14 cellular contexts compared by ENCODE assay signal in the genomic region with DNA sequence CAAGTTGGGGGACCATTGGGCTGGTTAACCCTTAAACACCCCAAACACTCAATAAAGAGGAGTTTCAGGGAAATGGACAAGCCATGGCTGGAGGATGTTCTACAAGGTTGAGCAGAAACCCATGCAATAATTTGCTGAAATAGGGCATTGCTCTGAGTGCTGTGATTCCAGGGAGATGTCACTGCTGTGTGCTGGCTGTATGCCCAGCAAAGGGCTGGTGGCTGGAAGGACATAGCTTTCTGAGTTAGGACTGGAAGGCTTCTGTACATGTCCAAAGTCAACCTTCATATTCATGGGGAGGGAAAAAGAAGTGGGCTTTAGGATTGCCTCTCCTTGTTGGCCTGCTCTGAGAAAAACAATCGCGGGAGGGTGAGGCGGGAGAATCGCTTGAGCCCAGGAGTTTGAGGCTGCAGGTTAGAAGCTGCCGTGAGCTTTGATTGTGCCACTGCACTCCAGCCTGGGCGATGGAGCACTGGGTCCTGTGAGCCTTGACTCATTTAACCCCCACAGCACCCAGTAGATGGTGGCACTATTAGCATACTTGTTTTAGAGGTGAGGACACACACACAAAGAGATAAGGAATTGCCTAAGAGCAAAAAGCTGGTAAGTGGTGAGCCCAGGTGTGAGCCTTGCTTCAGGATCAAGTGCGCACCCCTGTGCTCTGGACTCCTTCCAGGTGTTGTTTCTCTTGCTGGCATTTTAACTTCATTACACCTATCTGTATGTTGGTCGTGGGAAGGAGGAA. TPM values are rescaled to one million over a fixed set of nuclear protein-coding genes. Genes with fewer than 3 reads are reported as not detected.
DNase-seq lines count a peak whose midpoint lies in the region; ATAC-seq, FAIRE-seq and TF ChIP-seq lines count a peak whose summit lies in the region.
"Had no signal": no experiment of that assay in that cellular context is flagged by ENCODE, and none has a peak within 500 bp of the region (broad histone marks: within the 10 kb centered on the region; RNA-seq: fewer than 3 reads in every experiment).

No MANE protein-coding gene starts in this region.

- H2AFZ ChIP-seq in keratinocyte (ENCODE audit: control insufficient read depth, low read length): peak overlapping the region; percentile 82

- no peak for FAIRE-seq in keratinocyte (lab: Jason Lieb, UNC)

- H3K9me3 ChIP-seq in heart left ventricle: no peaks in the 10 kb centered on the region
- no peaks in the 10 kb centered on the region for H3K9me3 ChIP-seq in keratinocyte (ENCODE audit: control insufficient read depth, low read depth, low read length)
- H3K9me3 ChIP-seq: adrenal gland, esophagus squamous epithelium had no signal

- H3K27me3 ChIP-seq in heart left ventricle (peaks cover 0 to 49% (median 10%) of the 10 kb centered on the region in 9 donors), keratinocyte (ENCODE audit: control insufficient read depth, extremely low read depth, insufficient read depth, low read length) (no peaks in the 10 kb centered on the region)

- H3K4me2 ChIP-seq in keratinocyte (ENCODE audit: control insufficient read depth, extremely low read depth, insufficient read depth, low read depth, low read length): peak overlapping the region; percentile 90

- H3K4me1 ChIP-seq in heart left ventricle: peaks cover 0 to 8% (median 0%) of the 10 kb centered on the region in 12 donors
- peaks cover 21% of the 10 kb centered on the region for H3K4me1 ChIP-seq in keratinocyte (ENCODE audit: control insufficient read depth, extremely low read depth, insufficient read depth, low read length)
- H3K4me1 ChIP-seq: adrenal gland had no signal

- dilution Hi-C loops in keratinocyte (cut with MboI; ENCODE audit: extremely low pct_ligation_motif_present, low sequenced_read_pairs): no loop called here

- H3K4me3 ChIP-seq in heart left ventricle (no peak overlapping the region), keratinocyte (ENCODE audit: control insufficient read depth in 2 of 3, extremely low read depth in 1 of 3, insufficient read depth in 2 of 3, low read depth in 1 of 3, low read length in 3 of 3) (no peak overlapping the region)
- H3K4me3 ChIP-seq: adrenal gland, coronary artery had no signal

- H3K4me1 Mint-ChIP-seq in type B pancreatic cell (ENCODE audit: unreplicated experiment): peaks cover 6% of the 10 kb centered on the region
- H3K4me1 Mint-ChIP-seq in activated T-helper 1 cell treated with anti-CD3 and anti-CD28 coated beads, Interleukin-12 subunit alpha, Interleukin-12 subunit beta, Interleukin-2, Interleukin-4 antibody, amounts not matched to agents 30 ng/mL and 10 ng/mL and 1 ng/mL, durations not matched to agents 14 hours and 24 hours and 36 hours (ENCODE audit: low read depth): peaks cover 11% of the 10 kb centered on the region
- H3K4me1 Mint-ChIP-seq: stimulated activated effector memory CD8-positive, alpha-beta T cell treated with anti-CD3 and anti-CD28 coated beads, Interleukin-12 subunit alpha, Interleukin-12 subunit beta, amount 100 ng/mL, for 72 hours had no signal

- H3K9me1 ChIP-seq in keratinocyte (ENCODE audit: control insufficient read depth, extremely low read depth, insufficient read depth, low read length): no peaks in the 10 kb centered on the region

- H3K27ac Mint-ChIP-seq in type B pancreatic cell: no peak overlapping the region
- H3K27ac Mint-ChIP-seq in activated T-helper 1 cell treated with anti-CD3 and anti-CD28 coated beads, Interleukin-12 subunit alpha, Interleukin-12 subunit beta, Interleukin-2, Interleukin-4 antibody, amounts not matched to agents 30 ng/mL and 10 ng/mL and 1 ng/mL, durations not matched to agents 14 hours and 24 hours and 36 hours: no peak overlapping the region
- H3K27ac Mint-ChIP-seq: stimulated activated effector memory CD8-positive, alpha-beta T cell treated with anti-CD3 and anti-CD28 coated beads, Interleukin-12 subunit alpha, Interleukin-12 subunit beta, amount 100 ng/mL, for 72 hours had no signal

- peaks cover 85% of the 10 kb centered on the region for H3K27me3 Mint-ChIP-seq in type B pancreatic cell
- H3K27me3 Mint-ChIP-seq in activated T-helper 1 cell treated with anti-CD3 and anti-CD28 coated beads, Interleukin-12 subunit alpha, Interleukin-12 subunit beta, Interleukin-2, Interleukin-4 antibody, amounts not matched to agents 30 ng/mL and 10 ng/mL and 1 ng/mL, durations not matched to agents 14 hours and 24 hours and 36 hours (ENCODE audit: insufficient read depth): peaks cover 43% of the 10 kb centered on the region

- H3K27ac ChIP-seq in heart left ventricle (no peak overlapping the region), VCaP (peak overlapping the region; percentile 67), keratinocyte (ENCODE audit: control insufficient read depth, insufficient read depth, low read length) (no peak overlapping the region)
- H3K27ac ChIP-seq: adrenal gland, coronary artery, esophagus squamous epithelium, HL-60 had no signal

- no peaks in the 10 kb centered on the region for H3K9me3 Mint-ChIP-seq in type B pancreatic cell
- H3K9me3 Mint-ChIP-seq in activated T-helper 1 cell treated with anti-CD3 and anti-CD28 coated beads, Interleukin-12 subunit alpha, Interleukin-12 subunit beta, Interleukin-2, Interleukin-4 antibody, amounts not matched to agents 30 ng/mL and 10 ng/mL and 1 ng/mL, durations not matched to agents 14 hours and 24 hours and 36 hours: no peaks in the 10 kb centered on the region
- H3K9me3 Mint-ChIP-seq: stimulated activated effector memory CD8-positive, alpha-beta T cell treated with anti-CD3 and anti-CD28 coated beads, Interleukin-12 subunit alpha, Interleukin-12 subunit beta, amount 100 ng/mL, for 72 hours had no signal

- intact Hi-C loops in heart left ventricle (cut with DNase I) (loop anchor here in 1 of 10 donors (10.0 kb wide), 1 partner anchor 155 kb away; no protein-coding TSS in a partner anchor), cardiac septum (cut with DNase I) (no loop called here)
- intact Hi-C loops in activated T-helper 1 cell treated with anti-CD3 and anti-CD28 coated beads, Interleukin-12 subunit alpha, Interleukin-12 subunit beta, Interleukin-2, Interleukin-4 antibody, amounts not matched to agents 30 ng/mL and 10 ng/mL and 1 ng/mL, durations not matched to agents 14 hours and 24 hours and 36 hours (cut with micrococcal nuclease): no loop called here

- no peaks in the 10 kb centered on the region for H3K36me3 Mint-ChIP-seq in type B pancreatic cell
- peaks cover 1% of the 10 kb centered on the region for H3K36me3 Mint-ChIP-seq in activated T-helper 1 cell treated with anti-CD3 and anti-CD28 coated beads, Interleukin-12 subunit alpha, Interleukin-12 subunit beta, Interleukin-2, Interleukin-4 antibody, amounts not matched to agents 30 ng/mL and 10 ng/mL and 1 ng/mL, durations not matched to agents 14 hours and 24 hours and 36 hours (ENCODE audit: low read depth)
- H3K36me3 Mint-ChIP-seq: stimulated activated effector memory CD8-positive, alpha-beta T cell treated with anti-CD3 and anti-CD28 coated beads, Interleukin-12 subunit alpha, Interleukin-12 subunit beta, amount 100 ng/mL, for 72 hours had no signal

- peak in 3 of 5 donors; percentile 28 to 54 (median 52) for DNase-seq in heart left ventricle
- no peak for DNase-seq in cardiac septum (ENCODE audit: low spot score)
- no peak for DNase-seq in keratinocyte (ENCODE audit: low read depth, low spot score)
- no peak for DNase-seq in type B pancreatic cell (ENCODE audit: extremely low spot score, unreplicated experiment)
- no peak for DNase-seq in NCI-H345 (lab: John Stamatoyannopoulos, UW)
- DNase-seq in activated T-helper 1 cell treated with anti-CD3 and anti-CD28 coated beads, Interleukin-12 subunit alpha, Interleukin-12 subunit beta, Interleukin-2, Interleukin-4 antibody, amounts not matched to agents 30 ng/mL and 10 ng/mL and 1 ng/mL, durations not matched to agents 14 hours and 24 hours and 36 hours (ENCODE audit: low spot score): no peak

- peak overlapping the region; percentile 70 for H3K4me3 Mint-ChIP-seq in type B pancreatic cell
- no peak overlapping the region for H3K4me3 Mint-ChIP-seq in activated T-helper 1 cell treated with anti-CD3 and anti-CD28 coated beads, Interleukin-12 subunit alpha, Interleukin-12 subunit beta, Interleukin-2, Interleukin-4 antibody, amounts not matched to agents 30 ng/mL and 10 ng/mL and 1 ng/mL, durations not matched to agents 14 hours and 24 hours and 36 hours

- no peak for TF ChIP-seq POLR2A in heart left ventricle (IDR thresholded peaks at IDR 0.05)

- H4K20me1 ChIP-seq in keratinocyte (ENCODE audit: control insufficient read depth, extremely low read depth, insufficient read depth, low read length): no peaks in the 10 kb centered on the region

- TF ChIP-seq CTCF in heart left ventricle (IDR thresholded peaks at IDR 0.05) (no peak), VCaP (conservative IDR thresholded peaks at IDR 0.05) (no peak), keratinocyte (optimal IDR thresholded peaks at IDR 0.05 in 1 of 3, IDR thresholded peaks at IDR 0.05 in 1 of 3, conservative IDR thresholded peaks at IDR 0.05 in 1 of 3; ENCODE audit: extremely low read depth in 1 of 3, insufficient read depth in 2 of 3, low read length in 3 of 3) (no peak), type B pancreatic cell (conservative IDR thresholded peaks at IDR 0.05) (no peak)

- ATAC-seq in heart left ventricle: peak in 2 of 4 donors; percentile 48 to 53
- ATAC-seq in HG03354 (IDR thresholded peaks at IDR 0.05; ENCODE audit: poor library complexity, severe bottlenecking, unreplicated experiment): no peak
- ATAC-seq: stimulated activated effector memory CD8-positive, alpha-beta T cell treated with anti-CD3 and anti-CD28 coated beads, Interleukin-12 subunit alpha, Interleukin-12 subunit beta, amount 100 ng/mL, for 72 hours had no signal

- H3K9ac ChIP-seq in keratinocyte (ENCODE audit: control insufficient read depth, extremely low read depth, insufficient read depth, low read length): peak overlapping the region; percentile 46

- no peaks in the 10 kb centered on the region for H3K79me2 ChIP-seq in keratinocyte (ENCODE audit: control insufficient read depth, insufficient read depth, low read length)

- WGBS in heart left ventricle, 4 donors: 70 to 79% (median 71%) methylated on average over 8 of the region's 8 CpGs

- no peaks in the 10 kb centered on the region for H3K36me3 ChIP-seq in heart left ventricle
- H3K36me3 ChIP-seq in keratinocyte (ENCODE audit: control insufficient read depth in 2 of 2, extremely low read depth in 1 of 2, insufficient read depth in 2 of 2, low read length in 2 of 2): no peaks in the 10 kb centered on the region
- H3K36me3 ChIP-seq: adrenal gland, esophagus squamous epithelium had no signal

RNA-seq across cellular contexts. Expression of a gene that starts 20.4 kb away (rescaled TPM):
- total RNA-seq in heart left ventricle (not detected), cardiac septum (not detected), type B pancreatic cell (ENCODE audit: low replicate concordance) (not detected in 2 replicates)
- polyA plus RNA-seq in heart left ventricle (not detected), keratinocyte (not detected in 3 replicates)
- polyA plus RNA-seq in keratinocyte (2011; ENCODE audit: low read depth): not detected
- polyA plus RNA-seq in keratinocyte (2011; cell fraction: cytosol; rRNA removed): not detected in 2 replicates
- polyA plus RNA-seq in keratinocyte (2011; cell fraction: nucleus; rRNA removed): 0.08 TPM in 1 of 2 replicates, not detected in the other
- polyA plus RNA-seq in keratinocyte (2012; ENCODE audit: low replicate concordance): not detected in 2 replicates
- not detected in 3 replicates for polyA minus RNA-seq in keratinocyte
- not detected for polyA minus RNA-seq in keratinocyte (2011; cell fraction: cytosol; rRNA and poly(A)+ RNA removed)
- polyA minus RNA-seq in keratinocyte (2011; cell fraction: nucleus; rRNA and poly(A)+ RNA removed): not detected in 2 replicates
- not detected in 2 replicates for total RNA-seq in activated T-helper 1 cell treated with anti-CD3 and anti-CD28 coated beads, Interleukin-12 subunit alpha, Interleukin-12 subunit beta, Interleukin-2, Interleukin-4 antibody, amounts not matched to agents 30 ng/mL and 10 ng/mL and 1 ng/mL, durations not matched to agents 14 hours and 24 hours and 36 hours
- total RNA-seq: adrenal gland, esophagus squamous epithelium, H4 had no signal
- polyA plus RNA-seq: adrenal gland had no signal

RNA-seq across cellular contexts. Expression of a gene that starts 46.8 kb away (rescaled TPM):
- total RNA-seq in heart left ventricle (10 to 100 TPM; 11.9 to 20.4 (median 14.4) TPM), cardiac septum (15.9 TPM), type B pancreatic cell (ENCODE audit: low replicate concordance) (20.5 and 29.4 TPM in 2 replicates)
- polyA plus RNA-seq in heart left ventricle (10 to 100 TPM; 13.7 to 16.7 TPM), keratinocyte (21.6 to 42.5 TPM (median 26.7 TPM) in 3 replicates)
- polyA plus RNA-seq in keratinocyte (2011; ENCODE audit: low read depth): 43.7 TPM
- polyA plus RNA-seq in keratinocyte (2011; cell fraction: cytosol; rRNA removed): 23.8 and 44.7 TPM in 2 replicates
- 18.1 and 29.8 TPM in 2 replicates for polyA plus RNA-seq in keratinocyte (2011; cell fraction: nucleus; rRNA removed)
- 23.1 and 29.9 TPM in 2 replicates for polyA plus RNA-seq in keratinocyte (2012; ENCODE audit: low replicate concordance)
- 1.9 to 13.1 TPM (median 4.1 TPM) in 3 replicates for polyA minus RNA-seq in keratinocyte
- polyA minus RNA-seq in keratinocyte (2011; cell fraction: cytosol; rRNA and poly(A)+ RNA removed): 7.1 TPM
- 5.9 and 10.6 TPM in 2 replicates for polyA minus RNA-seq in keratinocyte (2011; cell fraction: nucleus; rRNA and poly(A)+ RNA removed)
- 30.8 and 32.3 TPM in 2 replicates for total RNA-seq in activated T-helper 1 cell treated with anti-CD3 and anti-CD28 coated beads, Interleukin-12 subunit alpha, Interleukin-12 subunit beta, Interleukin-2, Interleukin-4 antibody, amounts not matched to agents 30 ng/mL and 10 ng/mL and 1 ng/mL, durations not matched to agents 14 hours and 24 hours and 36 hours

Comparison
In these comparisons a context has a peak if more than half of its experiments do, and no peak if none do; other contexts are left out.
1. DNase-seq: peak in heart left ventricle (3 of 5); none in cardiac septum (single experiment), keratinocyte (single experiment), type B pancreatic cell (single experiment), NCI-H345 (single experiment) and activated T-helper 1 cell treated with anti-CD3 and anti-CD28 coated beads, Interleukin-12 subunit alpha, Interleukin-12 subunit beta, Interleukin-2, Interleukin-4 antibody, amounts not matched to agents 30 ng/mL and 10 ng/mL and 1 ng/mL, durations not matched to agents 14 hours and 24 hours and 36 hours (single experiment).